ENCODE assay signal across 4 cellular contexts in genomic region chr22:42666393-42666792, GRCh38. TPM values are rescaled to one million over a fixed set of nuclear protein-coding genes. Genes with fewer than 3 reads are reported as not detected.
"Had no signal": no experiment of that assay in that cellular context is flagged by ENCODE, and none has a peak within 500 bp of the region (broad histone marks: within the 10 kb centered on the region; RNA-seq: fewer than 3 reads in every experiment).

No MANE protein-coding gene starts in this region.

RNA-seq across cellular contexts. Expression of gene ATP5MGL, which starts 26.0 kb away (rescaled TPM):
- total RNA-seq: M059J, RPMI7951, SK-MEL-5 had no signal

RNA-seq across cellular contexts. Expression of gene A4GALT, which starts 54.3 kb away (rescaled TPM):
- total RNA-seq: SK-MEL-5; T-helper 1 cell treated with Interleukin-12 subunit alpha and Interleukin-12 subunit beta and Interleukin-4 antibody, amounts not matched to agents 30 ng/mL and 1 ng/mL, for 36 hours had no signal
